Comparison of ENCODE assay signal across 26 cellular contexts in the genomic region with DNA sequence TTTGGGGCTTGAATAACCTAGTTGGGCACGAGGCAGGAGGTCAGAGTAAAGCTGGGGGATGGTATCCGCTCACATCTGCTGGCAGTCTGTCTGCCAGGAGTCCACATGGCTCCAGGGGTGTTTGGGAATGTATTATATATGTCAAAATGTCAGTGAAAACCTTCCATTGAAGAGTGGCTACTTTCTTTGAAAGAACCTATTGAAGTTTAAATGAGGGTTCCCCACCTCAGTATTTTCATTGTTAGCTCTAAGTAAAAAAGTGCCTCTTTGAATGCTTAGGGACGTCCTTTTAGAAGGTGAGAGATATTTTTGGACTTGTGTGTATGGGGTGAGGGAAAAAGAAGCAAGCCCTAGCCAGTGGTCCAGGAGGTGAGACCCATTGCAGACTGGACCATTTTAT.
"Had no signal": no experiment of that assay in that cellular context is flagged by ENCODE, and none has a peak within 500 bp of the region (broad histone marks: within the 10 kb centered on the region; RNA-seq: fewer than 3 reads in every experiment).

No MANE protein-coding gene starts in this region.

- H3K27me3 ChIP-seq: gastrocnemius medialis, neural progenitor cell, ovary, stomach, tibial nerve, upper lobe of left lung had no signal

- H3K27ac ChIP-seq: epithelial cell of prostate, gastrocnemius medialis, neural progenitor cell, ovary, psoas muscle, sigmoid colon, stomach, thoracic aorta, upper lobe of left lung had no signal

- H3K36me3 Mint-ChIP-seq: memory B cell; naive B cell; natural killer cell treated with Interleukin-12 subunit alpha and Interleukin-12 subunit beta and Interleukin-15 and Interleukin-18, amount 100 ng/mL, for 72 hours; neural progenitor cell; stimulated activated effector memory CD8-positive, alpha-beta T cell treated with anti-CD3 and anti-CD28 coated beads, Interleukin-12 subunit alpha, Interleukin-12 subunit beta, amount 100 ng/mL, for 72 hours had no signal

- H3K9me3 ChIP-seq: gastrocnemius medialis, ovary, psoas muscle, sigmoid colon, stomach, thoracic aorta, tibial nerve, upper lobe of left lung had no signal

- ATAC-seq: esophagus mucosa; gastrocnemius medialis; natural killer cell treated with Interleukin-12 subunit alpha and Interleukin-12 subunit beta and Interleukin-15 and Interleukin-18, amount 100 ng/mL, for 72 hours; psoas muscle; right cardiac atrium; stimulated activated effector memory CD8-positive, alpha-beta T cell treated with anti-CD3 and anti-CD28 coated beads, Interleukin-12 subunit alpha, Interleukin-12 subunit beta, amount 100 ng/mL, for 72 hours had no signal

- DNase-seq: effector CD8-positive, alpha-beta T cell; endodermal cell; foreskin fibroblast; gastrocnemius medialis; head of caudate nucleus; naive B cell; nucleus accumbens; ovary; posterior cingulate gyrus; psoas muscle; right cardiac atrium; sigmoid colon; stimulated activated CD4-positive, alpha-beta T cell treated with anti-CD3 and anti-CD28 coated beads, Interleukin-2, amount 100 ng/mL, for 24 hours; stimulated activated CD4-positive, alpha-beta T cell treated with anti-CD3 and anti-CD28 coated beads, Interleukin-4, amount 100 ng/mL, for 24 hours; stimulated activated naive CD4-positive, alpha-beta T cell treated with Interleukin-2 at 50 U/mL for 16 hours; stomach; upper lobe of left lung had no signal

- H3K9ac ChIP-seq: neural progenitor cell had no signal

- H3K27ac Mint-ChIP-seq: endodermal cell; memory B cell; natural killer cell treated with Interleukin-12 subunit alpha and Interleukin-12 subunit beta and Interleukin-15 and Interleukin-18, amount 100 ng/mL, for 72 hours; neural progenitor cell; stimulated activated effector memory CD8-positive, alpha-beta T cell treated with anti-CD3 and anti-CD28 coated beads, Interleukin-12 subunit alpha, Interleukin-12 subunit beta, amount 100 ng/mL, for 72 hours had no signal

- H3K9me3 Mint-ChIP-seq: endodermal cell; memory B cell; naive B cell; natural killer cell treated with Interleukin-12 subunit alpha and Interleukin-12 subunit beta and Interleukin-15 and Interleukin-18, amount 100 ng/mL, for 72 hours; stimulated activated effector memory CD8-positive, alpha-beta T cell treated with anti-CD3 and anti-CD28 coated beads, Interleukin-12 subunit alpha, Interleukin-12 subunit beta, amount 100 ng/mL, for 72 hours had no signal

- H3K36me3 ChIP-seq: gastrocnemius medialis, neural progenitor cell, ovary, sigmoid colon, stomach, thoracic aorta, tibial nerve, upper lobe of left lung had no signal

- H3K4me1 Mint-ChIP-seq: naive B cell; stimulated activated effector memory CD8-positive, alpha-beta T cell treated with anti-CD3 and anti-CD28 coated beads, Interleukin-12 subunit alpha, Interleukin-12 subunit beta, amount 100 ng/mL, for 72 hours had no signal

- H2AFZ ChIP-seq: neural progenitor cell had no signal

- H3K4me3 ChIP-seq: gastrocnemius medialis, lung, neural progenitor cell, ovary, psoas muscle, sigmoid colon, stomach, thoracic aorta, tibial nerve, upper lobe of left lung had no signal

- H3K4me2 ChIP-seq: neural progenitor cell had no signal

- H3K4me3 Mint-ChIP-seq: endodermal cell; memory B cell; naive B cell; natural killer cell treated with Interleukin-12 subunit alpha and Interleukin-12 subunit beta and Interleukin-15 and Interleukin-18, amount 100 ng/mL, for 72 hours; neural progenitor cell; stimulated activated effector memory CD8-positive, alpha-beta T cell treated with anti-CD3 and anti-CD28 coated beads, Interleukin-12 subunit alpha, Interleukin-12 subunit beta, amount 100 ng/mL, for 72 hours had no signal

- H3K4me1 ChIP-seq: gastrocnemius medialis, psoas muscle, sigmoid colon, stomach, upper lobe of left lung had no signal
